In the genomic region with DNA sequence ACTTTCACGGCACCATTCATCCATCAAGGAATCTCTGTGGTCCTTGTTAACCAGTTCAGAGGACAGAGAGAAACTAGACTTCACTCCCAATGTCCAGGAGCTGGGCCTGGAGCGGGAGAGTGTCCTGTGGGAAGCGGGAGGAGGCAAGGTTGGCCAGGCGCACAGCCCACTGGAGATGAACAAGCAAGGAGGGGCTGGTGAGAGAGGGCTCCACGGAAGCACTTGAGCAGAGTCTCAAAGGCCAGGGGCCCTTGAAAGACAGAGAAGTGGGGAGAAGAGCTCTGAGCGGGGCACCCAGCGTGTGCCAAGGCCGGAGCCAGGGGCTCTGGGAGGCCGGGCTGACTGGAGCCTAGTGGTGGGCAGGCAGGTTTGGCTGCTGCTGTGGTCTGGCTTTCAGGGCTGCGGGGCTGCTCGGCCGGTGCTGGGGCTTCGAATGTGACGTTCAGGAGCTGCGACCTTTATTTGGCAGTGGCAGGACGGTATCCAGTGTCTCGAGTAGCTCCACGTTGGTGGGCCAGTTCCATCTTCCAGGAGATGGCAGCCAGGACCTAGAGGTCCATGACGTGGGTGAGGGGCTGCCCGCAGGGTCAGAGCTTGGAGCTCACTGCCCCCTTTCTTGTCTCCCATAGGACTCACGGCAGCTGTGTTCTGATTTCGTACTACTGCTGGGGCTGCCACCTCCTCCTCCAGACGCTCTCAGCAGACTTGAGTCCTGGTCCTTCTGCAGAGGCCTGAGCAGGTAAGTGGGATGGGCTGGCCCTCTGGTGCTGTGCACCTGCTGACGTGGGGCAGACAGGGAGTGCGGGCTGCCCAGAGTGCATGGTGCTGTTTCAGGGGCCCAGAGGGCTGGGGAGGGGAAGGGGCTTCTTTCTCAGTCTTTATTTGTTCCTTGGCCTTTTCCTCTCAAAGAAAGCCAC, we compare ENCODE assay signal across 1 cellular context.
TF ChIP-seq lines count a peak whose summit lies in the region.

No MANE protein-coding gene starts in this region.

TF ChIP-seq in K562, 482 proteins besides CTCF, POLR2A, EP300 and RAD21:
- TF ChIP-seq PRMT5 (CRISPR knock-in tag; IDR thresholded peaks at IDR 0.05) (no peak), POLR2G (IDR thresholded peaks at IDR 0.05; ENCODE audit: low read depth, low read length) (0 out of 2 replicates have a peak, but pooled peaks have one; percentile 41)
TF ChIP-seq in K562: peak in this region for 1.
